ENCODE assay signal across 8 cellular contexts in the genomic region with DNA sequence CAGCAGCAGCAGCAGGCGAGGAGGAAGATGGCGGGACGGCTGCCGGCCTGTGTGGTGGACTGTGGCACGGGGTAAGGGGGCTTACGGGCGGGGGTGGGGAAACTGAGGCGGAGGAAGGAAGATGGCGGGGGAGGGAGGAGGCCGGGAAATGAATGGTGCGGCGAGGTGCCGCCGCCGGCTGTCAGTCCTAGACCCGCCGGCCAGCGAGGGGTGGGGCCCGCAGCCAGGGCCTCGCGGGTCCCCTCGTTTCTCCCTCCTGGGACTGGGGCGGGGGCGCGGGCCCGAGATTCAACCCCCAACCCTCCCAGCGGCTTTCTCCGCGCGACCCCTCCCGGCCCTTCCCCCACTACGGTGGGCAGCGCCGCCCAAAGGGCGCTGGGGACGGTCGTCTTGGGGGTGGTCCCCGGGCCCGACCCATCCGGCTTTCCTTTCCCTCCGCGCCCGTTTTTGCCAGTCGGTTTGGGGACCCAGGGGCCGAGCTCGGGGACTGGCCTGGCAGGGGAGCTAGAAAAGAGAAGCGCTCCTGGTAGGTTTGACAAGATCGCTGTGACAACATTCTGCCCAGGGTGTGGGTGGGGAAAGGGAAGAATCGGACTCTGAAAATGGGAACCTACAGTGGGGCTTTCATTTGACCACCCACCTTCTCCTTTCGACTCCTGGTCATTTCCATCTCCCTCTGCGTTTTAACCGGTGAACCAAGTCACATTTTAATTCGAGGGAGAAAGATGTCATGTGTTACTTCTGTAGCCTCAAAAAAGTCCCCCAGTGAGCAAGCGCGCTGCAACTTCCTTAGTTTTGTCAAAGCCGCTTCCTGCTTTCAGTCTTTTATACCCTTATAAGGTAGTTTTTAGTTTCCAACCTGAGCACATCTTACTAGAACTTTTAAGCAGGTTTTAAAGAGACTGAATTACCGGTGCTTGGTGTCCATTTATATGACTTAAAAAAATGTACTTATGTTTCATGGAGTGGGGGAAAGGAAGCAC. TPM values are rescaled to one million over a fixed set of nuclear protein-coding genes. Genes with fewer than 3 reads are reported as not detected.
DNase-seq lines count a peak whose midpoint lies in the region; ATAC-seq, FAIRE-seq and TF ChIP-seq lines count a peak whose summit lies in the region.

No MANE protein-coding gene starts in this region.

- H4K20me1 ChIP-seq in osteoblast (ENCODE audit: insufficient read depth, low read length), result peaks cover 26% of the 10 kb centered on the region

- TF ChIP-seq POLR2A in testis (IDR thresholded peaks at IDR 0.05), result no peak

- TF ChIP-seq CTCF in C4-2B (conservative IDR thresholded peaks at IDR 0.05) (no peak), osteoblast (IDR thresholded peaks at IDR 0.05; ENCODE audit: extremely low read depth, low read depth, low read length) (no peak), testis (IDR thresholded peaks at IDR 0.05) (no peak)

- DNase-seq in GM19239 (ENCODE audit: insufficient read length, low spot score) (no peak), SIG-M5 (lab: John Stamatoyannopoulos, UW) (peak; percentile 79), germinal center (ENCODE audit: low spot score) (peak; percentile 62), osteoblast (ENCODE audit: insufficient read length, low spot score, missing footprints) (no peak), testis (peak; percentile 85)
- peak; percentile 21 to 57 (median 40) for DNase-seq in activated naive CD4-positive, alpha-beta T cell (lab: John Stamatoyannopoulos, UW)

- H3K9me3 ChIP-seq in osteoblast (ENCODE audit: low read depth, low read length) (no peaks in the 10 kb centered on the region), testis (no peaks in the 10 kb centered on the region)

- H3K4me3 ChIP-seq in osteoblast (ENCODE audit: insufficient read depth, low read length), result peak overlapping the region; percentile 93
- H3K4me3 ChIP-seq in testis, result peak overlapping the region; percentile 81 to 94

- no peaks in the 10 kb centered on the region for H3K27me3 ChIP-seq in osteoblast (ENCODE audit: insufficient read depth, low read length)
- no peaks in the 10 kb centered on the region for H3K27me3 ChIP-seq in testis

- H3K4me2 ChIP-seq in osteoblast (ENCODE audit: insufficient read depth, low read length), result peak overlapping the region; percentile 90

- peak overlapping the region; percentile 72 for H2AFZ ChIP-seq in osteoblast (ENCODE audit: low read length)

- intact Hi-C loops in testis (cut with DNase I; ENCODE audit: low total_unique reads), result loop anchor here (10.0 kb wide), 1 partner anchor 136 kb away; a partner anchor contains a TSS

- peak overlapping the region; percentile 95 for H3K27ac ChIP-seq in C4-2B
- peak overlapping the region; percentile 87 for H3K27ac ChIP-seq in osteoblast (ENCODE audit: low read depth, low read length)
- H3K27ac ChIP-seq in testis, result peak overlapping the region; percentile 84 to 94

- H3K4me1 ChIP-seq in osteoblast (ENCODE audit: insufficient read depth, low read length), result peaks cover 64% of the 10 kb centered on the region
- H3K4me1 ChIP-seq in testis, result peaks cover 45% of the 10 kb centered on the region

- peak; percentile 97 for FAIRE-seq in GM19239 (lab: Jason Lieb, UNC)

- H3K79me2 ChIP-seq in osteoblast (ENCODE audit: insufficient read depth, low read length), result peaks cover 72% of the 10 kb centered on the region

- WGBS in testis, 2 donors, result 0% methylated on average over 14 to 57 of the region's 57 CpGs

- ATAC-seq in HG03520 (IDR thresholded peaks at IDR 0.05; ENCODE audit: unreplicated experiment), result peak; percentile 24

- H3K36me3 ChIP-seq in osteoblast (ENCODE audit: insufficient read depth, low read length), result peaks cover 4% of the 10 kb centered on the region
- H3K36me3 ChIP-seq in testis (ENCODE audit: low read depth, missing control alignments), result no peaks in the 10 kb centered on the region

RNA-seq across cellular contexts. Expression of a gene that starts 0.7 kb away (rescaled TPM):
- 251 and 315 TPM in 2 replicates for total RNA-seq in osteoblast
- 100 to 1,000 TPM; 106 to 114 TPM for total RNA-seq in testis
- polyA plus RNA-seq in testis (ENCODE audit: insufficient read depth, low read depth, low replicate concordance), result 180 TPM

Comparison
In these comparisons a context has a peak if more than half of its experiments do, and no peak if none do; other contexts are left out.
1. DNase-seq: peak in SIG-M5 (single experiment), activated naive CD4-positive, alpha-beta T cell (4 of 4), germinal center (single experiment) and testis (single experiment); none in GM19239 (single experiment) and osteoblast (single experiment).
2. Peak in every context shown above with its lines, with median percentiles within 50 percentile points of each other: H3K27ac ChIP-seq.